In the genomic region with DNA sequence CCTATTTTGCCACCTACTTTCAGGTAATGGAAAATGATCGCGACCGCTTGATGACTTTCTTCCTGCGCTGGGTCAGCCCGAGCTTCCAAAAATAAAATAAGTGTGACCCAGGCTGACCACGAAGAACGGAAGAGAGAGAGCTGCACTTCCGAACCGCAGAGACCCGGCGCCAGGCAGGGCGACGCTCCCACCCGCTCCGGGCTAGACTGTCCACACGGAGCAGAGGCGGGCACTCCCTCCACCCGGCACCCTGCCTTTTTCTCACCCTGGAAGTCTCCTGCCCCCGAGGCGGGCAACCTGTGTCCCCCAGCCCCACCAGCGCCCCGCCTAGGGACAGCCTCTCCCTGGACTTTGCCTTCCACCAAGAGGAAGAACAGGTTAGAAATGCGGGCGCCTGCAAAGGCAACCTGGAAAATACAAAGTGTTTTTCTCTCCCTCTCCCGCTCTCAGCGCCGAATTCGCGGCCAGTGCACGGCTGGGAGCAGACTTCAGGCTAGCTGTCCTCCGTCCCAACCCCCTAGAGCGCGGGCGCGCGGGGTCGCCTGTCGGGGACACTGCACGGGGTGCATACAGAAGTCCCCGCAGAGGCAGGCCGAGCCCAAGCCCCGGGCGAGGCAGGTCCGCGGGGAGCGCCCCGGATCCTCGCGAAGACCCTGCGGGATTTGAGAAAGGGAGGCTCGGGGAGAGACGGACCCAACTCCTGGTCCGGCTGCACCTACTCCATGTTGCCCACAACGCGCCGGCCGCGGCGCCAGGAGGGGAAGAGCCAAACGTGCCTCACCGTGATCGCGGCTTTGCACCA, we compare ENCODE assay signal across 8 cellular contexts. TPM values are rescaled to one million over a fixed set of nuclear protein-coding genes. Genes with fewer than 3 reads are reported as not detected.
DNase-seq lines count a peak whose midpoint lies in the region; ATAC-seq and TF ChIP-seq lines count a peak whose summit lies in the region.

No MANE protein-coding gene starts in this region.

- H3K27me3 ChIP-seq in ACC112 (ENCODE audit: insufficient read depth, low read length) (no peaks in the 10 kb centered on the region), Loucy (ENCODE audit: insufficient read depth, low read length, poor library complexity, severe bottlenecking) (no peaks in the 10 kb centered on the region), foreskin keratinocyte (no peaks in the 10 kb centered on the region), neuron (ENCODE audit: insufficient read depth, low read length) (no peaks in the 10 kb centered on the region)

- no peaks in the 10 kb centered on the region for H3K9me3 ChIP-seq in Loucy (ENCODE audit: insufficient read depth, low read depth, low read length)
- H3K9me3 ChIP-seq in neuron (ENCODE audit: low read length) = no peaks in the 10 kb centered on the region

- peak; percentile 47 for DNase-seq in GM13976 (ENCODE audit: low spot score)
- peak; percentile 20 for DNase-seq in activated CD8-positive, alpha-beta memory T cell treated with anti-CD3 and anti-CD28 coated beads, Interleukin-2, amount 50 U/mL, for 4 hours
- DNase-seq in foreskin keratinocyte = peak in 1 of 2 donors; percentile 37
- no peak for DNase-seq in NCI-H446 (lab: John Stamatoyannopoulos, UW)

- in situ Hi-C loops in GM13976 (cut with MboI; ENCODE audit: low sequenced_read_pairs, unreplicated experiment) = loop anchor here (25.0 kb wide), 1 partner anchor 672 kb away; no protein-coding TSS in a partner anchor

- peak overlapping the region; percentile 92 for H3K4me3 ChIP-seq in ACC112 (ENCODE audit: low read depth, low read length)
- peak overlapping the region; percentile 90 for H3K4me3 ChIP-seq in Loucy (ENCODE audit: low read length, poor library complexity, severe bottlenecking)
- H3K4me3 ChIP-seq in neuron (ENCODE audit: low read length) = peak overlapping the region; percentile 54

- ATAC-seq in foreskin keratinocyte = peak; percentile 12
- ATAC-seq in HG02884 (IDR thresholded peaks at IDR 0.05; ENCODE audit: unreplicated experiment) = no peak

- no peaks in the 10 kb centered on the region for H3F3A ChIP-seq in Loucy (ENCODE audit: low read depth)

- H3K27ac ChIP-seq in ACC112 (ENCODE audit: low read depth, low read length) = peak overlapping the region; percentile 94
- H3K27ac ChIP-seq in foreskin keratinocyte = peak overlapping the region; percentile 65

- H3K4me1 ChIP-seq in ACC112 (ENCODE audit: control insufficient read depth, insufficient read depth, low read length, unreplicated experiment) = peaks cover 16% of the 10 kb centered on the region
- H3K4me1 ChIP-seq in Loucy (ENCODE audit: insufficient read depth, low read length, poor library complexity, severe bottlenecking) = peaks cover 45% of the 10 kb centered on the region
- H3K4me1 ChIP-seq in foreskin keratinocyte = peaks cover 21% of the 10 kb centered on the region
- peaks cover 30% of the 10 kb centered on the region for H3K4me1 ChIP-seq in neuron (ENCODE audit: insufficient read depth, low read length)

- TF ChIP-seq CTCF in GM13976 (IDR thresholded peaks at IDR 0.05; ENCODE audit: borderline replicate concordance, control extremely low read depth, extremely low read depth, insufficient read depth, missing control alignments) (no peak), Loucy (conservative IDR thresholded peaks at IDR 0.05; ENCODE audit: low read length) (no peak), foreskin keratinocyte (conservative IDR thresholded peaks at IDR 0.05) (no peak)

- H3K79me2 ChIP-seq in ACC112 (ENCODE audit: control insufficient read depth, insufficient read depth, low read length, unreplicated experiment) (peaks cover 55% of the 10 kb centered on the region), Loucy (ENCODE audit: insufficient read depth, low read length) (peaks cover 55% of the 10 kb centered on the region)

- H3K9ac ChIP-seq in Loucy (ENCODE audit: low read depth, low read length, poor library complexity, severe bottlenecking) = peak overlapping the region; percentile 88

- H3K36me3 ChIP-seq in ACC112 (ENCODE audit: insufficient read depth, low read length) = peaks cover 22% of the 10 kb centered on the region; the same call in 1 of the 2 replicates
- peaks cover 11% of the 10 kb centered on the region; the same call in 1 of the 2 replicates for H3K36me3 ChIP-seq in Loucy (ENCODE audit: insufficient read depth, low read length)
- H3K36me3 ChIP-seq in neuron (ENCODE audit: insufficient read depth, low read length) = peaks cover 17% of the 10 kb centered on the region

- H3K9me2 ChIP-seq in Loucy (replicated peaks; ENCODE audit: low read depth, low read length) = no peaks in the 10 kb centered on the region

- H2AFZ ChIP-seq in ACC112 (ENCODE audit: low read length, unreplicated experiment) (peak overlapping the region; percentile 13), Loucy (ENCODE audit: low read length) (peak overlapping the region; percentile 68), neuron (ENCODE audit: low read depth, low read length) (no peak overlapping the region)

- peak overlapping the region; percentile 83 for H3K4me2 ChIP-seq in Loucy (ENCODE audit: low read depth, low read length, poor library complexity, severe bottlenecking)

- peaks cover 44% of the 10 kb centered on the region for H4K20me1 ChIP-seq in Loucy (ENCODE audit: insufficient read depth, low read length, poor library complexity, severe bottlenecking)

RNA-seq across cellular contexts. Expression of a gene that starts 0.9 kb away (rescaled TPM):
- total RNA-seq in foreskin keratinocyte = 11.5 and 14.1 TPM in 2 replicates
- polyA plus RNA-seq in foreskin keratinocyte = 7.1 and 10.5 TPM in 2 replicates

Comparison
In these comparisons a context has a peak if more than half of its experiments do, and no peak if none do; other contexts are left out.
1. DNase-seq: peak in GM13976 (single experiment) and activated CD8-positive, alpha-beta memory T cell treated with anti-CD3 and anti-CD28 coated beads, Interleukin-2, amount 50 U/mL, for 4 hours (single experiment); none in NCI-H446 (0 of 2).
2. Peak in every context shown above with its lines, with median percentiles within 50 percentile points of each other: H3K4me3 ChIP-seq.